16 cellular contexts compared by ENCODE assay signal in the genomic region with DNA sequence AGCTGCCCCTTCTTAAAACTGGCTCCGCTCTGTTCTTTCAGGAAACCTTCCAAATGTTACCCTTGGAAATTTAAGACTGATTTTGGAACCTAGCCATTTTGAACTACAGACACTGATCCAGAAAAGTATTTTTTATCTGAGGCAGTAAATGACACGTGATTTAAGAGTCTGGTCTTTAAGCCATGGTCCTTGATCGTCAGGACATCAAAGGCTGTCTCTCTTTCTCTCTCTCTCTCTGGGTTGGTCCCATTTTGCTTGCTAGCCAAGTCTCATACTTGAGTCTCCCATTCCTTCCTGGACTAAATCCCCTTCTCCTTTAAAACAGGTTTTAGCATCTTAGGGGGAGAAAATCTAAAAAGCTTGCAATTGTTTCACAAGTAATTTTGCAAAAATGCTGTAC.
A peak's percentile ranks its signal among the peaks of the same experiment; 100 is the strongest.
DNase-seq lines count a peak whose midpoint lies in the region; ATAC-seq and TF ChIP-seq lines count a peak whose summit lies in the region.
"Had no signal": no experiment of that assay in that cellular context is flagged by ENCODE, and none has a peak within 500 bp of the region (broad histone marks: within the 10 kb centered on the region; RNA-seq: fewer than 3 reads in every experiment).

No MANE protein-coding gene starts in this region.

- no peak overlapping the region for H3K4me3 Mint-ChIP-seq in activated naive CD4-positive, alpha-beta T cell treated with anti-CD3 and anti-CD28 coated beads, Interleukin-2, amount 50 U/mL, for 24 hours
- peak overlapping the region; percentile 37 for H3K4me3 Mint-ChIP-seq in nephron progenitor cell
- H3K4me3 Mint-ChIP-seq: CD4-positive, CD25-positive, alpha-beta regulatory T cell had no signal

- no peak for TF ChIP-seq CTCF in nephron progenitor cell (IDR thresholded peaks at IDR 0.05)

- ATAC-seq in Right ventricle myocardium superior (ENCODE audit: poor library complexity), result peak; percentile 55
- no peak for ATAC-seq in GM19324 (IDR thresholded peaks at IDR 0.05; ENCODE audit: low FRiP score, unreplicated experiment)
- no peak for ATAC-seq in HG02884 (IDR thresholded peaks at IDR 0.05; ENCODE audit: unreplicated experiment)

- intact Hi-C loops in Right ventricle myocardium superior (cut with DNase I), result no loop called here
- intact Hi-C loops in posterior cingulate gyrus (cut with DNase I), result no loop called here

- H3K36me3 Mint-ChIP-seq in activated naive CD4-positive, alpha-beta T cell treated with anti-CD3 and anti-CD28 coated beads, Interleukin-2, amount 50 U/mL, for 24 hours, result no peaks in the 10 kb centered on the region
- H3K36me3 Mint-ChIP-seq in nephron progenitor cell (ENCODE audit: low read depth), result no peaks in the 10 kb centered on the region
- H3K36me3 Mint-ChIP-seq: CD4-positive, CD25-positive, alpha-beta regulatory T cell had no signal

- peaks cover 40% of the 10 kb centered on the region for H3K27me3 Mint-ChIP-seq in activated naive CD4-positive, alpha-beta T cell treated with anti-CD3 and anti-CD28 coated beads, Interleukin-2, amount 50 U/mL, for 24 hours
- no peaks in the 10 kb centered on the region for H3K27me3 Mint-ChIP-seq in nephron progenitor cell (ENCODE audit: low read depth, poor library complexity)

- H3K4me1 Mint-ChIP-seq in activated naive CD4-positive, alpha-beta T cell treated with anti-CD3 and anti-CD28 coated beads, Interleukin-2, amount 50 U/mL, for 24 hours, result peaks cover 18% of the 10 kb centered on the region
- H3K4me1 Mint-ChIP-seq in nephron progenitor cell, result peaks cover 94% of the 10 kb centered on the region

- H3K9me3 Mint-ChIP-seq in activated naive CD4-positive, alpha-beta T cell treated with anti-CD3 and anti-CD28 coated beads, Interleukin-2, amount 50 U/mL, for 24 hours, result no peaks in the 10 kb centered on the region
- no peaks in the 10 kb centered on the region for H3K9me3 Mint-ChIP-seq in nephron progenitor cell

- no peak for DNase-seq in activated naive CD4-positive, alpha-beta T cell (lab: John Stamatoyannopoulos, UW)
- DNase-seq in Right ventricle myocardium superior (no peak), nephron progenitor cell (no peak), NCI-H2227 (lab: John Stamatoyannopoulos, UW; ENCODE audit: unreplicated experiment) (no peak), posterior cingulate gyrus (no peak)
- DNase-seq: CD4-positive, CD25-positive, alpha-beta regulatory T cell; GM23248; KG1; NCI-H1930; NCI-H2171; NCI-H774; Peyer's patch; SIG-M5 had no signal

- H3K27ac Mint-ChIP-seq in activated naive CD4-positive, alpha-beta T cell treated with anti-CD3 and anti-CD28 coated beads, Interleukin-2, amount 50 U/mL, for 24 hours, result peak overlapping the region; percentile 26
- peak overlapping the region; percentile 97 for H3K27ac Mint-ChIP-seq in nephron progenitor cell
- H3K27ac Mint-ChIP-seq: CD4-positive, CD25-positive, alpha-beta regulatory T cell had no signal
